In the genomic region with DNA sequence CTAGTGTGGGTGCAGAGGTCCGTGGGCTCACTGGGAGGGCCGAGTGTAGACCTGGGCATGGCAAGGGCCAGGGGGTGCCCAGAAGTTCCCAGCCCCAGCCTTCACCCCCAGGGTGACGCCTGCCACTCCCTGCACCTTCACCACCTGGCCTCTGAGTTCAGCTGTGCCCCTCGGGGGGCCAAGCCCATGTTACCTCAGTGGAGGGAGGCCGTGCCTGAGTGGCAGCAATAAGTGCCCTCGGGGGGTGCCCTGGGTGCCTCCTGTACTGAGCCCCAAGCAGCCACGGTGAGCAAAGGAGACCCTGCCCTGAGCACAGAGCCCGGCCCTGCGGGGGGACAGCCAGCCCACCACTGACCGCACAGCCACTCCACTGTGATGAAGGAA, we compare ENCODE assay signal across 26 cellular contexts. TPM values are rescaled to one million over a fixed set of nuclear protein-coding genes. Genes with fewer than 3 reads are reported as not detected.
"Had no signal": no experiment of that assay in that cellular context is flagged by ENCODE, and none has a peak within 500 bp of the region (broad histone marks: within the 10 kb centered on the region; RNA-seq: fewer than 3 reads in every experiment).

No MANE protein-coding gene starts in this region.

- H3K4me3 ChIP-seq: breast epithelium, left ventricle myocardium inferior, spleen, thyroid gland had no signal

- H3K9me3 ChIP-seq: breast epithelium, thyroid gland had no signal

- H3K27me3 Mint-ChIP-seq: activated naive CD8-positive, alpha-beta T cell treated with anti-CD3 and anti-CD28 coated beads for 36 hours; central memory CD8-positive, alpha-beta T cell had no signal

- H3K27ac Mint-ChIP-seq: activated CD8-positive, alpha-beta T cell treated with anti-CD3 and anti-CD28 coated beads, Interleukin-2, amount 10 ng/mL, durations not matched to agents 7 days and 5 days; activated naive CD8-positive, alpha-beta T cell treated with anti-CD3 and anti-CD28 coated beads for 36 hours; activated T-helper 1 cell treated with anti-CD3 and anti-CD28 coated beads, Interleukin-12 subunit alpha, Interleukin-12 subunit beta, Interleukin-2, Interleukin-4 antibody, amounts not matched to agents 30 ng/mL and 10 ng/mL and 1 ng/mL, durations not matched to agents 14 hours and 24 hours and 36 hours; immature natural killer cell; T-cell; T-helper 2 cell treated with Interferon-gamma antibody and Interleukin-4, amounts not matched to agents 5 μg/mL and 100 μg/mL, for 36 hours had no signal

- H3K27ac ChIP-seq: breast epithelium, foreskin keratinocyte, left ventricle myocardium inferior, spleen, thyroid gland, VCaP had no signal

- DNase-seq: activated CD4-positive, alpha-beta T cell treated with anti-CD3 and anti-CD28 coated beads, Interleukin-2, amount 50 U/mL, for 1 hour; activated CD4-positive, CD25-positive, alpha-beta regulatory T cell treated with anti-CD3 and anti-CD28 coated beads, Interleukin-2, amount 50 U/mL, for 72 hours; activated CD8-positive, alpha-beta T cell treated with anti-CD3 and anti-CD28 coated beads, Interleukin-2, amount 10 ng/mL, durations not matched to agents 7 days and 5 days; activated naive CD4-positive, alpha-beta T cell treated with Interleukin-2 at 50 U/mL for 16 hours; activated naive CD8-positive, alpha-beta T cell treated with anti-CD3 and anti-CD28 coated beads for 36 hours; effector memory CD4-positive, alpha-beta T cell; foreskin keratinocyte; immature natural killer cell; kidney glomerular epithelial cell; left ventricle myocardium inferior; occipital lobe; spleen; stimulated activated CD4-positive, alpha-beta T cell treated with anti-CD3 and anti-CD28 coated beads, Interleukin-4, amount 100 ng/mL, for 1 hour; stimulated activated naive CD8-positive, alpha-beta T cell treated with anti-CD3 and anti-CD28 coated beads, Interleukin-15, Interleukin-2, amounts not matched to agents 100 U/mL and 50 U/mL, for 24 hours; thyroid gland had no signal

- H3K4me1 ChIP-seq: breast epithelium, foreskin keratinocyte, spleen, thyroid gland had no signal

- H3K9me3 Mint-ChIP-seq: activated naive CD8-positive, alpha-beta T cell treated with anti-CD3 and anti-CD28 coated beads for 36 hours; activated T-helper 1 cell treated with anti-CD3 and anti-CD28 coated beads, Interleukin-12 subunit alpha, Interleukin-12 subunit beta, Interleukin-2, Interleukin-4 antibody, amounts not matched to agents 30 ng/mL and 10 ng/mL and 1 ng/mL, durations not matched to agents 14 hours and 24 hours and 36 hours; central memory CD8-positive, alpha-beta T cell; immature natural killer cell; T-cell; T-helper 2 cell treated with Interferon-gamma antibody and Interleukin-4, amounts not matched to agents 5 μg/mL and 100 μg/mL, for 36 hours had no signal

- H3K4me3 Mint-ChIP-seq: activated CD8-positive, alpha-beta T cell treated with anti-CD3 and anti-CD28 coated beads, Interleukin-2, amount 10 ng/mL, durations not matched to agents 7 days and 5 days; activated naive CD8-positive, alpha-beta T cell treated with anti-CD3 and anti-CD28 coated beads for 36 hours; activated T-helper 1 cell treated with anti-CD3 and anti-CD28 coated beads, Interleukin-12 subunit alpha, Interleukin-12 subunit beta, Interleukin-2, Interleukin-4 antibody, amounts not matched to agents 30 ng/mL and 10 ng/mL and 1 ng/mL, durations not matched to agents 14 hours and 24 hours and 36 hours; central memory CD8-positive, alpha-beta T cell; immature natural killer cell; T-cell; T-helper 2 cell treated with Interferon-gamma antibody and Interleukin-4, amounts not matched to agents 5 μg/mL and 100 μg/mL, for 36 hours had no signal

- H3K36me3 ChIP-seq: breast epithelium, left ventricle myocardium inferior, spleen, thyroid gland had no signal

- H3K36me3 Mint-ChIP-seq: activated naive CD8-positive, alpha-beta T cell treated with anti-CD3 and anti-CD28 coated beads for 36 hours; immature natural killer cell; T-cell had no signal

- H3K4me1 Mint-ChIP-seq: activated naive CD8-positive, alpha-beta T cell treated with anti-CD3 and anti-CD28 coated beads for 36 hours; central memory CD8-positive, alpha-beta T cell; immature natural killer cell; T-cell had no signal

- H3K27me3 ChIP-seq: breast epithelium, foreskin keratinocyte, thyroid gland had no signal

RNA-seq across cellular contexts. Expression of gene FCN2, which starts 10.3 kb away (rescaled TPM):
- total RNA-seq: activated CD8-positive, alpha-beta T cell treated with anti-CD3 and anti-CD28 coated beads, Interleukin-2, amount 10 ng/mL, durations not matched to agents 7 days and 5 days; activated naive CD8-positive, alpha-beta T cell treated with anti-CD3 and anti-CD28 coated beads for 36 hours; activated T-helper 1 cell treated with anti-CD3 and anti-CD28 coated beads, Interleukin-12 subunit alpha, Interleukin-12 subunit beta, Interleukin-2, Interleukin-4 antibody, amounts not matched to agents 30 ng/mL and 10 ng/mL and 1 ng/mL, durations not matched to agents 14 hours and 24 hours and 36 hours; dermis microvascular lymphatic vessel endothelial cell; foreskin keratinocyte; left ventricle myocardium inferior; mononuclear cell; myocyte; occipital lobe; renal cortical epithelial cell; T-cell had no signal
- polyA plus RNA-seq: foreskin keratinocyte, immature natural killer cell, neural cell had no signal

RNA-seq across cellular contexts. Expression of gene FCN1, which starts 47.4 kb away (rescaled TPM):
- total RNA-seq: activated CD8-positive, alpha-beta T cell treated with anti-CD3 and anti-CD28 coated beads, Interleukin-2, amount 10 ng/mL, durations not matched to agents 7 days and 5 days; activated naive CD8-positive, alpha-beta T cell treated with anti-CD3 and anti-CD28 coated beads for 36 hours; activated T-helper 1 cell treated with anti-CD3 and anti-CD28 coated beads, Interleukin-12 subunit alpha, Interleukin-12 subunit beta, Interleukin-2, Interleukin-4 antibody, amounts not matched to agents 30 ng/mL and 10 ng/mL and 1 ng/mL, durations not matched to agents 14 hours and 24 hours and 36 hours; dermis microvascular lymphatic vessel endothelial cell; foreskin keratinocyte; myocyte; renal cortical epithelial cell had no signal
- polyA plus RNA-seq: foreskin keratinocyte, neural cell had no signal
